ENCODE assay signal across 1 cellular context in the genomic region with DNA sequence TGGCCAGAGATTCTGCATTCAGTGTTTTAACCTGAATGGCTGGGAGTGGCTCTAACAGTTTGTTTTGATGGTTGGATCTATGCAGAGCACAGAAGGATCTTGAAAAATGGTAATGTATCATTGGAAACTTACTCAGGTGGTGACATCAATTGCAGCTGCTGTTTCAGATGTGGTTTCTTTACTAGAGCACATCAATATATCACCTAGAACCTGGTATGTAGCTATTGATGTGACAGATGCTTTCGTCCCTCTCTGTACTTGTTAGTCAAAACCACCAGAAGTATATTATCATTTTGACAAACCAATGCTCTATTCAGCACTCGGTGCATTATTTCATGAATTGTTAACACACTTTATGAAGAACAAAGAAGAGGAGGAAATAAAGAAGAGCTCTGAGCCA.
TF ChIP-seq lines count a peak whose summit lies in the region.

No MANE protein-coding gene starts in this region.

TF ChIP-seq in neural cell, 6 proteins besides CTCF, POLR2A, EP300 and RAD21:
- TF ChIP-seq, protein P1, sequence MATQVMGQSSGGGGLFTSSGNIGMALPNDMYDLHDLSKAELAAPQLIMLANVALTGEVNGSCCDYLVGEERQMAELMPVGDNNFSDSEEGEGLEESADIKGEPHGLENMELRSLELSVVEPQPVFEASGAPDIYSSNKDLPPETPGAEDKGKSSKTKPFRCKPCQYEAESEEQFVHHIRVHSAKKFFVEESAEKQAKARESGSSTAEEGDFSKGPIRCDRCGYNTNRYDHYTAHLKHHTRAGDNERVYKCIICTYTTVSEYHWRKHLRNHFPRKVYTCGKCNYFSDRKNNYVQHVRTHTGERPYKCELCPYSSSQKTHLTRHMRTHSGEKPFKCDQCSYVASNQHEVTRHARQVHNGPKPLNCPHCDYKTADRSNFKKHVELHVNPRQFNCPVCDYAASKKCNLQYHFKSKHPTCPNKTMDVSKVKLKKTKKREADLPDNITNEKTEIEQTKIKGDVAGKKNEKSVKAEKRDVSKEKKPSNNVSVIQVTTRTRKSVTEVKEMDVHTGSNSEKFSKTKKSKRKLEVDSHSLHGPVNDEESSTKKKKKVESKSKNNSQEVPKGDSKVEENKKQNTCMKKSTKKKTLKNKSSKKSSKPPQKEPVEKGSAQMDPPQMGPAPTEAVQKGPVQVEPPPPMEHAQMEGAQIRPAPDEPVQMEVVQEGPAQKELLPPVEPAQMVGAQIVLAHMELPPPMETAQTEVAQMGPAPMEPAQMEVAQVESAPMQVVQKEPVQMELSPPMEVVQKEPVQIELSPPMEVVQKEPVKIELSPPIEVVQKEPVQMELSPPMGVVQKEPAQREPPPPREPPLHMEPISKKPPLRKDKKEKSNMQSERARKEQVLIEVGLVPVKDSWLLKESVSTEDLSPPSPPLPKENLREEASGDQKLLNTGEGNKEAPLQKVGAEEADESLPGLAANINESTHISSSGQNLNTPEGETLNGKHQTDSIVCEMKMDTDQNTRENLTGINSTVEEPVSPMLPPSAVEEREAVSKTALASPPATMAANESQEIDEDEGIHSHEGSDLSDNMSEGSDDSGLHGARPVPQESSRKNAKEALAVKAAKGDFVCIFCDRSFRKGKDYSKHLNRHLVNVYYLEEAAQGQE (IDR thresholded peaks at IDR 0.05; ENCODE audit: borderline replicate concordance): no peak
- peak; percentile 15 for TF ChIP-seq POLR2AphosphoS5 (IDR thresholded peaks at IDR 0.05)
